11 cellular contexts compared by ENCODE assay signal in the genomic region with DNA sequence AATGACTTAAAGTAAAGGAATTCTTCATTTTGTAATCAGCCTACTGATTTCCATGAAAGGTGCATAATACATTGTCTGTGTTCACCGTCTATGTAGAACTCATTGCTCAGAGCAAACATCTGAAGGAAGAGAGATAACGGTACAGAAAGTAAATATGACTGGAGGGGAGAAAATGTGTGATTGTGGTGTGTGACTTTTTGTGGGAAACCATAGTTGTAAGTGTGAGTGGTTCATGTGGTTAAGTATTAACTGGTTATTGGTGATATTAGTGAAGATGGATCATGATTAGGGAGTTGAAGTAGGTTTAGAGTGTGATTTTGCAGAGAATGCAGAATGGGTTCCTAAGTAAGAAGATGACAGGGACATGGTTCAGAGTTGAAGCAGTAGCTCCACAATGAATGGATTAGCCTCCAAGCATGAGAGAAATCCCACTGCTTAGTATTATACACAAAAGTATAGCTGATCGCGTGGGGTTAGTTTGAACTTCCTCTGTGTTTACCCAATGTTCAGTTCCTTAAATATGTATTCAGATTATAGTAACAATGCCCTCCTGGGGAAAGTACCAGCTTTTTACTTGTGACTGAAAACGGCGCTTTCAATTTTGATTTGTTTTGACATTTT.
DNase-seq lines count a peak whose midpoint lies in the region; ATAC-seq and TF ChIP-seq lines count a peak whose summit lies in the region.
"Had no signal": no experiment of that assay in that cellular context is flagged by ENCODE, and none has a peak within 500 bp of the region (broad histone marks: within the 10 kb centered on the region; RNA-seq: fewer than 3 reads in every experiment).

No MANE protein-coding gene starts in this region.

- H3K4me3 Mint-ChIP-seq in activated T-helper 2 cell treated with anti-CD3 and anti-CD28 coated beads, Interferon-gamma antibody, Interleukin-2, Interleukin-4, amounts not matched to agents 10 μg/mL and 5 μg/mL and 100 μg/mL, durations not matched to agents 14 hours and 24 hours and 36 hours (ENCODE audit: low read depth) = no peak overlapping the region

- H3K27me3 ChIP-seq in HL-60 (ENCODE audit: insufficient read depth, poor library complexity, severe bottlenecking) = no peaks in the 10 kb centered on the region
- no peaks in the 10 kb centered on the region for H3K27me3 ChIP-seq in neutrophil

- H3K4me1 Mint-ChIP-seq in activated T-helper 2 cell treated with anti-CD3 and anti-CD28 coated beads, Interferon-gamma antibody, Interleukin-2, Interleukin-4, amounts not matched to agents 10 μg/mL and 5 μg/mL and 100 μg/mL, durations not matched to agents 14 hours and 24 hours and 36 hours (ENCODE audit: low read depth) = peaks cover 25% of the 10 kb centered on the region

- H3K36me3 Mint-ChIP-seq in activated T-helper 2 cell treated with anti-CD3 and anti-CD28 coated beads, Interferon-gamma antibody, Interleukin-2, Interleukin-4, amounts not matched to agents 10 μg/mL and 5 μg/mL and 100 μg/mL, durations not matched to agents 14 hours and 24 hours and 36 hours (ENCODE audit: low read depth) = peaks cover 7% of the 10 kb centered on the region

- TF ChIP-seq CTCF in HL-60 (IDR thresholded peaks at IDR 0.05; ENCODE audit: insufficient read depth, low read length) (no peak), neutrophil (IDR thresholded peaks at IDR 0.05) (no peak)

- DNase-seq in NOMO-1 treated with DMSO at 0.1 percent for 48 hours (lab: John Stamatoyannopoulos, UW; ENCODE audit: unreplicated experiment) (peak; percentile 37), NOMO-1 treated with dmso at 0.1 percent for 144 hours (lab: John Stamatoyannopoulos, UW; ENCODE audit: unreplicated experiment) (no peak), HL-60 (ENCODE audit: low read depth in 1 of 2, low spot score in 1 of 2) (peak in 1 of 2 experiments; percentile 43), amniotic stem cell (lab: John Stamatoyannopoulos, UW) (no peak), C1 segment of cervical spinal cord (lab: John Stamatoyannopoulos, UW) (no peak)
- no peak for DNase-seq in activated T-helper 2 cell treated with anti-CD3 and anti-CD28 coated beads, Interferon-gamma antibody, Interleukin-2, Interleukin-4, amounts not matched to agents 10 μg/mL and 5 μg/mL and 100 μg/mL, durations not matched to agents 14 hours and 24 hours and 36 hours (ENCODE audit: low spot score)
- DNase-seq: SW 1271 had no signal

- peak; percentile 94 for ATAC-seq in GM21825 (IDR thresholded peaks at IDR 0.05; ENCODE audit: unreplicated experiment)

- no peaks in the 10 kb centered on the region for H3K9me3 ChIP-seq in neutrophil

- H3K27me3 Mint-ChIP-seq in activated T-helper 2 cell treated with anti-CD3 and anti-CD28 coated beads, Interferon-gamma antibody, Interleukin-2, Interleukin-4, amounts not matched to agents 10 μg/mL and 5 μg/mL and 100 μg/mL, durations not matched to agents 14 hours and 24 hours and 36 hours (ENCODE audit: low read depth) = no peaks in the 10 kb centered on the region

- H3K27ac ChIP-seq in HL-60 (replicated peaks) = peak overlapping the region; percentile 35
- H3K27ac ChIP-seq in neutrophil = peak overlapping the region; percentile 65
- H3K27ac ChIP-seq: 22Rv1 had no signal

- no peak overlapping the region for H3K27ac Mint-ChIP-seq in activated T-helper 2 cell treated with anti-CD3 and anti-CD28 coated beads, Interferon-gamma antibody, Interleukin-2, Interleukin-4, amounts not matched to agents 10 μg/mL and 5 μg/mL and 100 μg/mL, durations not matched to agents 14 hours and 24 hours and 36 hours

- H3K9me3 Mint-ChIP-seq in activated T-helper 2 cell treated with anti-CD3 and anti-CD28 coated beads, Interferon-gamma antibody, Interleukin-2, Interleukin-4, amounts not matched to agents 10 μg/mL and 5 μg/mL and 100 μg/mL, durations not matched to agents 14 hours and 24 hours and 36 hours = no peaks in the 10 kb centered on the region

- no peaks in the 10 kb centered on the region for H3K36me3 ChIP-seq in neutrophil

- peaks cover 7 to 13% of the 10 kb centered on the region in 2 experiments for H3K4me1 ChIP-seq in neutrophil (ENCODE audit: control insufficient read depth in 1 of 2, insufficient read depth in 1 of 2, low read depth in 1 of 2, low read length in 1 of 2)

- H3K4me3 ChIP-seq in HL-60 (replicated peaks; ENCODE audit: insufficient read depth, low read length) (no peak overlapping the region), neutrophil (ENCODE audit: low read depth in 1 of 2, low read length in 1 of 2) (no peak overlapping the region)
- H3K4me3 ChIP-seq: lung had no signal

- intact Hi-C loops in activated T-helper 2 cell treated with anti-CD3 and anti-CD28 coated beads, Interferon-gamma antibody, Interleukin-2, Interleukin-4, amounts not matched to agents 10 μg/mL and 5 μg/mL and 100 μg/mL, durations not matched to agents 14 hours and 24 hours and 36 hours (cut with micrococcal nuclease) = loop anchor here (2.0 kb wide), 1 partner anchor 51 kb away; no protein-coding TSS in a partner anchor
